Comparison of ENCODE assay signal across 11 cellular contexts in the genomic region with DNA sequence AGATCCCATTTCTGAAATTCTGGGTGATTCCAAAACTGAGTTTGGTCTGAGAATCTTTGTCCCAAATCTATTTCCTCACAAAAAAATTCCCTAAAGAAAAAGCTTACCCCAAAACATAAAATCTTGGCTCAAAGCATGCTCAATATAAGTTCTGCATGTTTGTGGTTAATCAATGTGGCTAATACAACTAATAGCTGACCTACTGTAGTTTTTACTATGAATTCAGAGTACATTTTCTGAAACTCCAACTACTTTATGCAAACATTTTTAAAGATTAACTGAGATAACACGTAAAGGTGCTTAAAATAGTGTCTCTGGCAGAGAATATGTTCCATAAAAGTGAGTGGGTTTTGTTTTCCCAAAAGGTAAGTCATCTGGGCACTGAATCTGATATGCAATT.
DNase-seq lines count a peak whose midpoint lies in the region; ATAC-seq and TF ChIP-seq lines count a peak whose summit lies in the region.
"Had no signal": no experiment of that assay in that cellular context is flagged by ENCODE, and none has a peak within 500 bp of the region (broad histone marks: within the 10 kb centered on the region; RNA-seq: fewer than 3 reads in every experiment).

No MANE protein-coding gene starts in this region.

- peak; percentile 48 for ATAC-seq in GM18907 (IDR thresholded peaks at IDR 0.05; ENCODE audit: unreplicated experiment)
- ATAC-seq in HG03457 (IDR thresholded peaks at IDR 0.05; ENCODE audit: unreplicated experiment), result peak; percentile 42
- no peak for ATAC-seq in central memory CD8-positive, alpha-beta T cell (replicated peaks; ENCODE audit: extremely low read depth, poor library complexity, severe bottlenecking)
- ATAC-seq in HG03095 (IDR thresholded peaks at IDR 0.05; ENCODE audit: unreplicated experiment), result no peak
- ATAC-seq in Right ventricle myocardium superior (ENCODE audit: poor library complexity), result no peak
- ATAC-seq: naive thymus-derived CD8-positive, alpha-beta T cell had no signal

- peaks cover 49% of the 10 kb centered on the region for H3K4me1 Mint-ChIP-seq in central memory CD8-positive, alpha-beta T cell
- H3K4me1 Mint-ChIP-seq in progenitor cell of endocrine pancreas (ENCODE audit: low read depth), result peaks cover 35% of the 10 kb centered on the region

- H3K9me3 Mint-ChIP-seq in central memory CD8-positive, alpha-beta T cell, result no peaks in the 10 kb centered on the region
- no peaks in the 10 kb centered on the region for H3K9me3 Mint-ChIP-seq in progenitor cell of endocrine pancreas (ENCODE audit: low read depth)
- H3K9me3 Mint-ChIP-seq: naive thymus-derived CD8-positive, alpha-beta T cell had no signal

- H3K27me3 Mint-ChIP-seq in central memory CD8-positive, alpha-beta T cell, result no peaks in the 10 kb centered on the region
- no peaks in the 10 kb centered on the region for H3K27me3 Mint-ChIP-seq in progenitor cell of endocrine pancreas
- H3K27me3 Mint-ChIP-seq: naive thymus-derived CD8-positive, alpha-beta T cell had no signal

- H3K27ac Mint-ChIP-seq in central memory CD8-positive, alpha-beta T cell (ENCODE audit: low read depth), result peak overlapping the region; percentile 77
- H3K27ac Mint-ChIP-seq in progenitor cell of endocrine pancreas, result peak overlapping the region; percentile 39

- no peak for TF ChIP-seq CTCF in progenitor cell of endocrine pancreas (IDR thresholded peaks at IDR 0.05; ENCODE audit: unreplicated experiment)

- no peak for DNase-seq in central memory CD8-positive, alpha-beta T cell (ENCODE audit: low spot score in 2 of 2)
- DNase-seq in progenitor cell of endocrine pancreas (ENCODE audit: low spot score, unreplicated experiment) (no peak), OCI-M1 (lab: John Stamatoyannopoulos, UW) (no peak), HPDE6-E6E7 (ENCODE audit: extremely low spot score) (no peak), Right ventricle myocardium superior (no peak)
- DNase-seq: naive thymus-derived CD8-positive, alpha-beta T cell; NCI-H1417 treated with DMSO at 0.1 percent for 48 hours; stimulated activated CD4-positive, alpha-beta T cell treated with anti-CD3 and anti-CD28 coated beads, Interleukin-2, amount 100 ng/mL, for 48 hours had no signal

- H3K36me3 Mint-ChIP-seq in central memory CD8-positive, alpha-beta T cell (ENCODE audit: insufficient read depth), result no peaks in the 10 kb centered on the region
- no peaks in the 10 kb centered on the region for H3K36me3 Mint-ChIP-seq in progenitor cell of endocrine pancreas (ENCODE audit: insufficient read depth)
- H3K36me3 Mint-ChIP-seq: naive thymus-derived CD8-positive, alpha-beta T cell had no signal

- intact Hi-C loops in Right ventricle myocardium superior (cut with DNase I), result no loop called here

- no peak overlapping the region for H3K4me3 Mint-ChIP-seq in central memory CD8-positive, alpha-beta T cell
- H3K4me3 Mint-ChIP-seq in progenitor cell of endocrine pancreas (ENCODE audit: low read depth), result no peak overlapping the region

Comparison
In these comparisons a context has a peak if more than half of its experiments do, and no peak if none do; other contexts are left out.
1. ATAC-seq: peak in GM18907 (single experiment) and HG03457 (single experiment); none in central memory CD8-positive, alpha-beta T cell (single experiment), HG03095 (single experiment) and Right ventricle myocardium superior (single experiment).